In the genomic region with DNA sequence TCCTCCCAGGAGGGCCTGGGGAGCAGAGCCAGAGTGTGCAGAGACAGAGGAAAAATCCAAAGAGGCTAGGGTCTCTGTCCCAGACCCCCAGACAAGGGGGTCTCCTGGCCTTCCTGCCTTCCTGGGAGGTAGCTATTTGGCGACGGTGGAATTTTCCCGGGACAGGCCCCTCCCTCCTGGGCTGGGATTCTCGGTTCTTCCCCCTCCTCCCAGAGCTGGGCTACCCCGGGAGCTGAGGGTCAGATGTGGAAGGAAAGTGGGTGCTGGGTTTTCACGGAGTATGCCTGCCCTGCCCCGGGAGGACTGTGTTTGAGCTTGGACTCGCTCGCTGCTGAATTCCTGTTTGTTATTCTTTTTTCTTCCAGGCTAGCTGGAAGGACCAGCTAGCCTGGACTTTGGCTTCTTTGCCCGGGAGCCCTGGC, we compare ENCODE assay signal across 8 cellular contexts. TPM values are rescaled to one million over a fixed set of nuclear protein-coding genes. Genes with fewer than 3 reads are reported as not detected.
DNase-seq lines count a peak whose midpoint lies in the region; ATAC-seq, FAIRE-seq and TF ChIP-seq lines count a peak whose summit lies in the region.

No MANE protein-coding gene starts in this region.

- H3K27me3 Mint-ChIP-seq in astrocyte (ENCODE audit: low read depth, unreplicated experiment): no peaks in the 10 kb centered on the region

- H3K27ac Mint-ChIP-seq in astrocyte (ENCODE audit: unreplicated experiment): peak overlapping the region; percentile 97

- peak overlapping the region; percentile 89 for H2BK120ac ChIP-seq in IMR-90 (ENCODE audit: low read depth, low read length)

- peaks cover 52% of the 10 kb centered on the region for H3K4me1 Mint-ChIP-seq in astrocyte (ENCODE audit: low read depth, unreplicated experiment)

- dilution Hi-C loops in IMR-90 (cut with HindIII; ENCODE audit: low sequenced_read_pairs, unreplicated experiment): no loop called here

- peak overlapping the region; percentile 85 to 96 for H4K8ac ChIP-seq in IMR-90 (ENCODE audit: low read depth in 2 of 2, low read length in 2 of 2)

- H4K5ac ChIP-seq in IMR-90 (ENCODE audit: low read depth, low read length): peak overlapping the region; percentile 97

- peaks cover 45% of the 10 kb centered on the region for H4K20me1 ChIP-seq in IMR-90 (ENCODE audit: insufficient read depth, low read length)
- peaks cover 45% of the 10 kb centered on the region for H4K20me1 ChIP-seq in astrocyte (ENCODE audit: insufficient read depth, low read length)

- H3K36me3 ChIP-seq in IMR-90 (ENCODE audit: control insufficient read depth, insufficient read depth, low read length) (no peaks in the 10 kb centered on the region; the same call in 1 of the 2 replicates), astrocyte (ENCODE audit: insufficient read depth, low read length) (no peaks in the 10 kb centered on the region), iPS DF 6.9 (ENCODE audit: control insufficient read depth, insufficient read depth, low read length) (no peaks in the 10 kb centered on the region), sigmoid colon (no peaks in the 10 kb centered on the region)

- peak; percentile 25 for DNase-seq in NCI-H345 (lab: John Stamatoyannopoulos, UW)
- no peak for DNase-seq in NCI-H345 treated with DMSO at 0.1 percent for 48 hours (lab: John Stamatoyannopoulos, UW; ENCODE audit: unreplicated experiment)
- DNase-seq in IMR-90: peak; percentile 62
- DNase-seq in astrocyte (ENCODE audit: low read depth): peak; percentile 42
- no peak for DNase-seq in iPS DF 6.9 (ENCODE audit: low read depth, low spot score)
- peak; percentile 77 for DNase-seq in sigmoid colon
- DNase-seq in NCI-H1436 treated with DMSO at 0.1 percent for 48 hours (lab: John Stamatoyannopoulos, UW): no peak

- H2AK5ac ChIP-seq in IMR-90 (ENCODE audit: low read depth, low read length): peak overlapping the region; percentile 100

- no peak for FAIRE-seq in astrocyte (lab: Jason Lieb, UNC)

- H3K9me3 Mint-ChIP-seq in astrocyte (ENCODE audit: unreplicated experiment): peaks cover 2% of the 10 kb centered on the region

- peaks cover 4% of the 10 kb centered on the region for H3K36me3 Mint-ChIP-seq in astrocyte (ENCODE audit: low read depth, unreplicated experiment)

- peak overlapping the region; percentile 100 for H4K91ac ChIP-seq in IMR-90 (ENCODE audit: insufficient read depth, low read depth, low read length)

- no peak for TF ChIP-seq RAD21 in IMR-90 (IDR thresholded peaks at IDR 0.05; ENCODE audit: low read length)

- H3K27ac ChIP-seq in IMR-90 (ENCODE audit: insufficient read depth, low read length) (peak overlapping the region; percentile 99), astrocyte (ENCODE audit: low read depth, low read length) (peak overlapping the region; percentile 94), iPS DF 6.9 (ENCODE audit: low read length) (no peak overlapping the region), sigmoid colon (peak overlapping the region; percentile 75 to 83 (median 80))

- POLR2A ChIA-PET in IMR-90 (lab: Charles Lee; ENCODE audit: unreplicated experiment): interaction anchor here (1.5 kb wide), 1 partner anchor 72 kb away, joined by 5 read pairs; the partner anchor contains the start of gene GNAI3

- intact Hi-C loops in IMR-90 (cut with micrococcal nuclease): loop anchor here (2.0 to 10.0 kb wide), 2 partner anchors 72 to 336 kb away; partner anchors contain the start of genes GNAI3 and PSRC1
- intact Hi-C loops in sigmoid colon (cut with DNase I): no loop called here

- H3K4me3 Mint-ChIP-seq in astrocyte (ENCODE audit: unreplicated experiment): peak overlapping the region; percentile 99

- H3K18ac ChIP-seq in IMR-90 (ENCODE audit: low read depth, low read length): peak overlapping the region; percentile 97

- peak overlapping the region; percentile 90 for H3K14ac ChIP-seq in IMR-90 (replicated peaks; ENCODE audit: low read depth, low read length)

- CTCF ChIA-PET in IMR-90 (lab: Yijun Ruan, JAX): interaction anchor here (1.5 to 2.0 kb wide), 3 partner anchors 10 to 126 kb away, joined by 3 to 6 read pairs (median 6); partner anchors contain the start of gene CYB561D1

- ATAC-seq in IMR-90 (ENCODE audit: low read depth): peak; percentile 54
- no peak for ATAC-seq in GM19395 (IDR thresholded peaks at IDR 0.05; ENCODE audit: unreplicated experiment)

- H3K4me2 ChIP-seq in IMR-90 (ENCODE audit: low read depth, low read length) (peak overlapping the region; percentile 99), astrocyte (ENCODE audit: low read length) (peak overlapping the region; percentile 93)

- peaks cover 44% of the 10 kb centered on the region for H3K9me1 ChIP-seq in IMR-90 (ENCODE audit: insufficient read depth, low read length)

- H3K9ac ChIP-seq in IMR-90 (ENCODE audit: low read depth, low read length) (peak overlapping the region; percentile 99), astrocyte (ENCODE audit: low read length) (peak overlapping the region; percentile 97)

- TF ChIP-seq CTCF in IMR-90 (conservative IDR thresholded peaks at IDR 0.05; ENCODE audit: low read depth, low read length): no peak
- TF ChIP-seq CTCF in astrocyte (IDR thresholded peaks at IDR 0.05; ENCODE audit: insufficient read depth, low read depth, low read length): no peak
- TF ChIP-seq CTCF in sigmoid colon (IDR thresholded peaks at IDR 0.05): no peak

- TF ChIP-seq POLR2A in IMR-90 (IDR thresholded peaks at IDR 0.05; ENCODE audit: low read depth, low read length): peak; percentile 78
- no peak for TF ChIP-seq POLR2A in sigmoid colon (IDR thresholded peaks at IDR 0.05)

- H2BK15ac ChIP-seq in IMR-90 (ENCODE audit: low read depth, low read length): peak overlapping the region; percentile 81; the same call in 1 of the 3 replicates

- H2AK9ac ChIP-seq in IMR-90 (replicated peaks; ENCODE audit: low read depth, low read length, poor library complexity): peak overlapping the region; percentile 100

- H3K56ac ChIP-seq in IMR-90 (ENCODE audit: extremely low read depth, insufficient read depth, low read length): peak overlapping the region; percentile 91

- peak overlapping the region; percentile 84 for H2AFZ ChIP-seq in IMR-90 (replicated peaks; ENCODE audit: low read length, poor library complexity)
- H2AFZ ChIP-seq in astrocyte (ENCODE audit: low read depth, low read length): peak overlapping the region; percentile 42

- H3K9me3 ChIP-seq in IMR-90 (ENCODE audit: control insufficient read depth, insufficient read depth, low read length) (no peaks in the 10 kb centered on the region), astrocyte (ENCODE audit: insufficient read depth, low read depth, low read length) (no peaks in the 10 kb centered on the region), iPS DF 6.9 (ENCODE audit: control insufficient read depth, insufficient read depth, low read length) (no peaks in the 10 kb centered on the region), sigmoid colon (no peaks in the 10 kb centered on the region)

- H2BK5ac ChIP-seq in IMR-90 (ENCODE audit: low read depth, low read length, poor library complexity, severe bottlenecking): peak overlapping the region; percentile 97

- H3K4ac ChIP-seq in IMR-90 (ENCODE audit: low read depth, low read length): peak overlapping the region; percentile 97

- H3K4me3 ChIP-seq in IMR-90 (ENCODE audit: insufficient read depth, low read depth, low read length) (peak overlapping the region; percentile 96), astrocyte (ENCODE audit: insufficient read depth, low read depth, low read length) (peak overlapping the region; percentile 79), iPS DF 6.9 (ENCODE audit: low read length) (peak overlapping the region; percentile 58), sigmoid colon (peak overlapping the region; percentile 41 to 73 (median 59))

- BruUV-seq in IMR-90 (replicated peaks; lab: Mats Ljungman, UMichigan): no TSS peak

- peaks cover 60% of the 10 kb centered on the region for H3K79me2 ChIP-seq in astrocyte (ENCODE audit: insufficient read depth, low read length)

- no CpG with 5 or more reads among the region's 10 CpGs for WGBS in IMR-90 (ENCODE audit: extremely low coverage in 2 of 2, insufficient read length in 1 of 2), 2 experiments
- WGBS in iPS DF 6.9 (ENCODE audit: insufficient coverage, insufficient read length): no CpG with 5 or more reads among the region's 10 CpGs
- WGBS in sigmoid colon, 2 donors: 0% methylated on average over 10 of the region's 10 CpGs

- peak overlapping the region; percentile 99 for H3K23ac ChIP-seq in IMR-90 (ENCODE audit: low read depth, low read length)

- peak overlapping the region; percentile 89; the same call in 1 of the 2 replicates for H2BK20ac ChIP-seq in IMR-90 (ENCODE audit: low read depth, low read length)

- H3K79me1 ChIP-seq in IMR-90 (ENCODE audit: low read depth in 1 of 2, low read length in 2 of 2): peaks cover 16 to 84% of the 10 kb centered on the region in 2 experiments; a peak in 3 of 4 replicates

- TF ChIP-seq EP300 in sigmoid colon (IDR thresholded peaks at IDR 0.05): no peak

- H3K27me3 ChIP-seq in IMR-90 (ENCODE audit: control insufficient read depth, insufficient read depth, low read length) (no peaks in the 10 kb centered on the region), astrocyte (ENCODE audit: insufficient read depth, low read length) (no peaks in the 10 kb centered on the region), iPS DF 6.9 (ENCODE audit: control insufficient read depth, insufficient read depth, low read length) (no peaks in the 10 kb centered on the region), sigmoid colon (no peaks in the 10 kb centered on the region)

- in situ Hi-C loops in IMR-90 (cut with MboI; ENCODE audit: low sequenced_read_pairs): loop anchor here (5.0 kb wide), 1 partner anchor 73 kb away; the partner anchor contains the start of gene GNAI3

- peaks cover 47% of the 10 kb centered on the region for H3K4me1 ChIP-seq in IMR-90 (ENCODE audit: control insufficient read depth, insufficient read depth, low read length)
- peaks cover 47% of the 10 kb centered on the region for H3K4me1 ChIP-seq in astrocyte (ENCODE audit: insufficient read depth, low read length)
- peaks cover 2% of the 10 kb centered on the region; the same call in 1 of the 2 replicates for H3K4me1 ChIP-seq in iPS DF 6.9 (ENCODE audit: control insufficient read depth, insufficient read depth, low read length)
- peaks cover 0 to 60% (median 45%) of the 10 kb centered on the region in 4 donors for H3K4me1 ChIP-seq in sigmoid colon

RNA-seq across cellular contexts. Expression of gene AMPD2, which starts 0.8 kb away (rescaled TPM):
- total RNA-seq in IMR-90 (2012; rRNA removed): 50.3 and 61.5 TPM in 2 replicates
- 103 and 116 TPM in 2 replicates for polyA plus RNA-seq in IMR-90 (2012; rRNA removed)
- 64.5 and 81.2 TPM in 2 replicates for polyA plus RNA-seq in IMR-90 (2012; cell fraction: cytosol; rRNA removed)
- 569 and 1,268 TPM in 2 replicates for polyA plus RNA-seq in IMR-90 (2012; cell fraction: nucleus; rRNA removed; ENCODE audit: low replicate concordance)
- total RNA-seq in astrocyte: 155 and 156 TPM in 2 replicates
- 10 to 100 TPM; 19.9 to 47.5 (median 29.4) TPM for total RNA-seq in sigmoid colon
- polyA plus RNA-seq in sigmoid colon: 10 to 100 TPM in 1 of 3 donors, 1 to 10 TPM in 2; 6.5 to 31.3 (median 6.6) TPM

RNA-seq across cellular contexts. Expression of gene GNAT2, which starts 1.0 kb away (rescaled TPM):
- total RNA-seq in IMR-90 (2012; rRNA removed) (0.28 and 0.36 TPM in 2 replicates), astrocyte (not detected in 2 replicates), sigmoid colon (not detected)
- polyA plus RNA-seq in IMR-90 (2012; rRNA removed) (0.17 and 0.26 TPM in 2 replicates), sigmoid colon (under 1 TPM in 1 of 3 donors, not detected in 2; 0.10 TPM)
- polyA plus RNA-seq in IMR-90 (2012; cell fraction: cytosol; rRNA removed): 0.07 TPM in 1 of 2 replicates, not detected in the other
- polyA plus RNA-seq in IMR-90 (2012; cell fraction: nucleus; rRNA removed; ENCODE audit: low replicate concordance): 0.10 TPM in 1 of 2 replicates, not detected in the other

RNA-seq across cellular contexts. Expression of gene GSTM4, which starts 35.5 kb away (rescaled TPM):
- 6.4 and 10.4 TPM in 2 replicates for total RNA-seq in IMR-90 (2012; rRNA removed)
- polyA plus RNA-seq in IMR-90 (2012; rRNA removed): 37.8 and 42.2 TPM in 2 replicates
- polyA plus RNA-seq in IMR-90 (2012; cell fraction: cytosol; rRNA removed): 29.1 and 38.2 TPM in 2 replicates
- 28.6 and 35.6 TPM in 2 replicates for polyA plus RNA-seq in IMR-90 (2012; cell fraction: nucleus; rRNA removed; ENCODE audit: low replicate concordance)
- 4.4 and 4.6 TPM in 2 replicates for total RNA-seq in astrocyte
- 10 to 100 TPM; 31.4 to 73.1 (median 44.8) TPM for total RNA-seq in sigmoid colon
- 10 to 100 TPM; 47.0 to 69.4 (median 52.3) TPM for polyA plus RNA-seq in sigmoid colon

RNA-seq across cellular contexts. Expression of gene GSTM2, which starts 47.5 kb away (rescaled TPM):
- 6.9 and 10.2 TPM in 2 replicates for total RNA-seq in IMR-90 (2012; rRNA removed)
- polyA plus RNA-seq in IMR-90 (2012; rRNA removed): 85.5 and 93.9 TPM in 2 replicates
- 35.3 and 55.1 TPM in 2 replicates for polyA plus RNA-seq in IMR-90 (2012; cell fraction: cytosol; rRNA removed)
- polyA plus RNA-seq in IMR-90 (2012; cell fraction: nucleus; rRNA removed; ENCODE audit: low replicate concordance): 360 and 610 TPM in 2 replicates
- total RNA-seq in astrocyte: 11.8 and 13.4 TPM in 2 replicates
- total RNA-seq in sigmoid colon: 100 to 1,000 TPM in 1 of 4 donors, 10 to 100 TPM in 3; 42.5 to 139 (median 60.5) TPM
- polyA plus RNA-seq in sigmoid colon: 10 to 100 TPM in 2 of 3 donors, 1 to 10 TPM in 1; 4.9 to 22.3 (median 12.6) TPM

Comparison
In these comparisons a context has a peak if more than half of its experiments do, and no peak if none do; other contexts are left out.
1. DNase-seq: peak in NCI-H345 (single experiment), IMR-90 (single experiment), astrocyte (single experiment) and sigmoid colon (single experiment); none in NCI-H345 treated with DMSO at 0.1 percent for 48 hours (single experiment), iPS DF 6.9 (single experiment) and NCI-H1436 treated with DMSO at 0.1 percent for 48 hours (single experiment).
2. Peak in every context shown above with its lines, with median percentiles within 50 percentile points of each other: H3K4me3 ChIP-seq.